ENCODE assay signal across 8 cellular contexts in genomic region chr22:37186228-37186996, GRCh38. TPM values are rescaled to one million over a fixed set of nuclear protein-coding genes. Genes with fewer than 3 reads are reported as not detected.
DNase-seq lines count a peak whose midpoint lies in the region; ATAC-seq and TF ChIP-seq lines count a peak whose summit lies in the region.

No MANE protein-coding gene starts in this region.

- peaks cover 9% of the 10 kb centered on the region for H3K36me3 Mint-ChIP-seq in activated naive CD4-positive, alpha-beta T cell treated with anti-CD3 and anti-CD28 coated beads, Interleukin-2, amount 10 ng/mL, durations not matched to agents 7 days and 5 days

- peaks cover 61% of the 10 kb centered on the region for H3K4me1 Mint-ChIP-seq in activated naive CD4-positive, alpha-beta T cell treated with anti-CD3 and anti-CD28 coated beads, Interleukin-2, amount 10 ng/mL, durations not matched to agents 7 days and 5 days

- H3K36me3 ChIP-seq in cardiac muscle cell, result no peaks in the 10 kb centered on the region

- H3K27ac ChIP-seq in cardiac muscle cell, result peak overlapping the region; percentile 87

- no peak for ATAC-seq in HG03521 (IDR thresholded peaks at IDR 0.05; ENCODE audit: unreplicated experiment)

- no peaks in the 10 kb centered on the region for H3K27me3 Mint-ChIP-seq in activated naive CD4-positive, alpha-beta T cell treated with anti-CD3 and anti-CD28 coated beads, Interleukin-2, amount 10 ng/mL, durations not matched to agents 7 days and 5 days

- peak; percentile 35 to 44 for DNase-seq in NCI-H526 (lab: John Stamatoyannopoulos, UW)
- DNase-seq in NCI-H526 treated with DMSO at 0.1 percent for 48 hours (lab: John Stamatoyannopoulos, UW), result no peak
- peak; percentile 44 for DNase-seq in MV-4-11 (lab: John Stamatoyannopoulos, UW)
- peak; percentile 64 for DNase-seq in activated naive CD4-positive, alpha-beta T cell treated with anti-CD3 and anti-CD28 coated beads, Interleukin-2, amount 10 ng/mL, durations not matched to agents 7 days and 5 days
- DNase-seq in cardiac muscle cell (ENCODE audit: low read depth in 1 of 2, low spot score in 1 of 2), result peak; percentile 69 to 92
- peak; percentile 60 for DNase-seq in skeletal muscle cell (ENCODE audit: low read depth)
- DNase-seq in NCI-H128 (lab: John Stamatoyannopoulos, UW; ENCODE audit: unreplicated experiment), result no peak

- peak overlapping the region; percentile 84 for H3K27ac Mint-ChIP-seq in activated naive CD4-positive, alpha-beta T cell treated with anti-CD3 and anti-CD28 coated beads, Interleukin-2, amount 10 ng/mL, durations not matched to agents 7 days and 5 days

- H3K9me3 Mint-ChIP-seq in activated naive CD4-positive, alpha-beta T cell treated with anti-CD3 and anti-CD28 coated beads, Interleukin-2, amount 10 ng/mL, durations not matched to agents 7 days and 5 days, result no peaks in the 10 kb centered on the region

- no peaks in the 10 kb centered on the region for H3K9me3 ChIP-seq in cardiac muscle cell (ENCODE audit: low read depth)

- TF ChIP-seq CTCF in cardiac muscle cell (IDR thresholded peaks at IDR 0.05; ENCODE audit: low read depth, low read length), result no peak

- H3K4me1 ChIP-seq in cardiac muscle cell (ENCODE audit: low read depth), result peaks cover 35% of the 10 kb centered on the region

- CTCF ChIA-PET in activated naive CD4-positive, alpha-beta T cell treated with anti-CD3 and anti-CD28 coated beads, Interleukin-2, amount 10 ng/mL, durations not matched to agents 7 days and 5 days (lab: Charles Lee), result interaction anchor here (0.9 to 1.2 kb wide), 3 partner anchors 11 to 23 kb away, joined by 3 to 4 read pairs (median 3); no protein-coding TSS in a partner anchor

- no peaks in the 10 kb centered on the region for H3K27me3 ChIP-seq in cardiac muscle cell

- H3K4me3 Mint-ChIP-seq in activated naive CD4-positive, alpha-beta T cell treated with anti-CD3 and anti-CD28 coated beads, Interleukin-2, amount 10 ng/mL, durations not matched to agents 7 days and 5 days, result peak overlapping the region; percentile 46

- H3K4me3 ChIP-seq in cardiac muscle cell, result no peak overlapping the region
- H3K4me3 ChIP-seq in skeletal muscle cell (ENCODE audit: low read depth, low read length), result no peak overlapping the region

RNA-seq across cellular contexts. Expression of gene C1QTNF6, which starts 1.6 kb away (rescaled TPM):
- 9.8 and 16.4 TPM in 2 replicates for total RNA-seq in cardiac muscle cell
- 6.4 and 10.4 TPM in 2 replicates for polyA plus RNA-seq in cardiac muscle cell

RNA-seq across cellular contexts. Expression of gene SSTR3, which starts 25.9 kb away (rescaled TPM):
- total RNA-seq in cardiac muscle cell, result 0.06 and 0.21 TPM in 2 replicates
- not detected in 2 replicates for polyA plus RNA-seq in cardiac muscle cell

RNA-seq across cellular contexts. Expression of gene IL2RB, which starts 36.7 kb away (rescaled TPM):
- 0.18 TPM in 1 of 2 replicates, not detected in the other for total RNA-seq in cardiac muscle cell
- polyA plus RNA-seq in cardiac muscle cell, result 0.50 TPM in 1 of 2 replicates, not detected in the other

RNA-seq across cellular contexts. Expression of gene RAC2, which starts 57.7 kb away (rescaled TPM):
- total RNA-seq in cardiac muscle cell, result 1.8 and 2.0 TPM in 2 replicates
- 0.98 and 1.7 TPM in 2 replicates for polyA plus RNA-seq in cardiac muscle cell

Comparison
In these comparisons a context has a peak if more than half of its experiments do, and no peak if none do; other contexts are left out.
1. DNase-seq: peak in NCI-H526 (2 of 2), MV-4-11 (single experiment), activated naive CD4-positive, alpha-beta T cell treated with anti-CD3 and anti-CD28 coated beads, Interleukin-2, amount 10 ng/mL, durations not matched to agents 7 days and 5 days (single experiment), cardiac muscle cell (2 of 2) and skeletal muscle cell (single experiment); none in NCI-H526 treated with DMSO at 0.1 percent for 48 hours (single experiment) and NCI-H128 (single experiment).